Comparison of ENCODE assay signal across 11 cellular contexts in genomic region chr2:37872192-37872545, GRCh38. TPM values are rescaled to one million over a fixed set of nuclear protein-coding genes. Genes with fewer than 3 reads are reported as not detected.
DNase-seq lines count a peak whose midpoint lies in the region; ATAC-seq and TF ChIP-seq lines count a peak whose summit lies in the region.
"Had no signal": no experiment of that assay in that cellular context is flagged by ENCODE, and none has a peak within 500 bp of the region (broad histone marks: within the 10 kb centered on the region; RNA-seq: fewer than 3 reads in every experiment).

No MANE protein-coding gene starts in this region.

- H3K9me3 Mint-ChIP-seq in activated naive CD4-positive, alpha-beta T cell treated with anti-CD3 and anti-CD28 coated beads for 36 hours, result no peaks in the 10 kb centered on the region
- H3K9me3 Mint-ChIP-seq in activated naive CD4-positive, alpha-beta T cell treated with anti-CD3 and anti-CD28 coated beads, Interleukin-2, amount 10 ng/mL, durations not matched to agents 7 days and 5 days, result no peaks in the 10 kb centered on the region
- no peaks in the 10 kb centered on the region for H3K9me3 Mint-ChIP-seq in stimulated activated memory B cell treated with anti-CD40 and anti-IgM and Interleukin-4, amounts not matched to agents 10 μg/mL and 1 μg/mL and 100 μg/mL, for 72 hours

- H3K27me3 ChIP-seq in WERI-Rb-1 (ENCODE audit: insufficient read depth, low read depth, severe bottlenecking), result no peaks in the 10 kb centered on the region
- H3K27me3 ChIP-seq in endocrine pancreas (ENCODE audit: control insufficient read depth, insufficient read depth, low read length), result no peaks in the 10 kb centered on the region

- H3K27ac Mint-ChIP-seq in activated naive CD4-positive, alpha-beta T cell treated with anti-CD3 and anti-CD28 coated beads for 36 hours, result peak overlapping the region; percentile 86
- H3K27ac Mint-ChIP-seq in activated naive CD4-positive, alpha-beta T cell treated with anti-CD3 and anti-CD28 coated beads, Interleukin-2, amount 10 ng/mL, durations not matched to agents 7 days and 5 days, result no peak overlapping the region
- peak overlapping the region; percentile 46 for H3K27ac Mint-ChIP-seq in stimulated activated memory B cell treated with anti-CD40 and anti-IgM and Interleukin-4, amounts not matched to agents 10 μg/mL and 1 μg/mL and 100 μg/mL, for 72 hours
- H3K27ac Mint-ChIP-seq: type B pancreatic cell had no signal

- TF ChIP-seq CTCF in WERI-Rb-1 (IDR thresholded peaks at IDR 0.05; ENCODE audit: low read depth, low read length), result no peak

- no peak overlapping the region for H3K4me3 ChIP-seq in WERI-Rb-1 (ENCODE audit: low read depth, low read length)
- no peak overlapping the region for H3K4me3 ChIP-seq in endocrine pancreas (ENCODE audit: control insufficient read depth, insufficient read depth, low read length)

- no peaks in the 10 kb centered on the region for H3K9me3 ChIP-seq in WERI-Rb-1 (ENCODE audit: severe bottlenecking)
- H3K9me3 ChIP-seq in endocrine pancreas (ENCODE audit: control insufficient read depth, low read length), result no peaks in the 10 kb centered on the region

- DNase-seq in activated naive CD4-positive, alpha-beta T cell treated with anti-CD3 and anti-CD28 coated beads for 36 hours, result no peak
- DNase-seq in activated naive CD4-positive, alpha-beta T cell treated with anti-CD3 and anti-CD28 coated beads, Interleukin-2, amount 10 ng/mL, durations not matched to agents 7 days and 5 days, result no peak
- peak; percentile 87 for DNase-seq in WERI-Rb-1
- no peak for DNase-seq in NCI-H187 (lab: John Stamatoyannopoulos, UW)
- no peak for DNase-seq in NK-92 (lab: John Stamatoyannopoulos, UW; ENCODE audit: unreplicated experiment)
- DNase-seq: midbrain, NCI-H1930 had no signal

- ATAC-seq in stimulated activated memory B cell treated with anti-CD40 and anti-IgM and Interleukin-4, amounts not matched to agents 10 μg/mL and 1 μg/mL and 100 μg/mL, for 72 hours, result no peak
- ATAC-seq in HG03565 (IDR thresholded peaks at IDR 0.05; ENCODE audit: unreplicated experiment), result no peak

- H3K4me3 Mint-ChIP-seq in activated naive CD4-positive, alpha-beta T cell treated with anti-CD3 and anti-CD28 coated beads for 36 hours, result peak overlapping the region; percentile 25
- no peak overlapping the region for H3K4me3 Mint-ChIP-seq in activated naive CD4-positive, alpha-beta T cell treated with anti-CD3 and anti-CD28 coated beads, Interleukin-2, amount 10 ng/mL, durations not matched to agents 7 days and 5 days
- no peak overlapping the region for H3K4me3 Mint-ChIP-seq in stimulated activated memory B cell treated with anti-CD40 and anti-IgM and Interleukin-4, amounts not matched to agents 10 μg/mL and 1 μg/mL and 100 μg/mL, for 72 hours
- H3K4me3 Mint-ChIP-seq: type B pancreatic cell had no signal

- peak overlapping the region; percentile 38 for H3K9ac ChIP-seq in endocrine pancreas (ENCODE audit: control insufficient read depth, insufficient read depth, low read length)

- H3K36me3 ChIP-seq in WERI-Rb-1 (no peaks in the 10 kb centered on the region), endocrine pancreas (ENCODE audit: control insufficient read depth, insufficient read depth, low read length) (no peaks in the 10 kb centered on the region)

- no peak overlapping the region for H3K27ac ChIP-seq in WERI-Rb-1

- peaks cover 12% of the 10 kb centered on the region for H3K27me3 Mint-ChIP-seq in activated naive CD4-positive, alpha-beta T cell treated with anti-CD3 and anti-CD28 coated beads for 36 hours (ENCODE audit: low read depth)
- H3K27me3 Mint-ChIP-seq in activated naive CD4-positive, alpha-beta T cell treated with anti-CD3 and anti-CD28 coated beads, Interleukin-2, amount 10 ng/mL, durations not matched to agents 7 days and 5 days, result peaks cover 16% of the 10 kb centered on the region
- no peaks in the 10 kb centered on the region for H3K27me3 Mint-ChIP-seq in stimulated activated memory B cell treated with anti-CD40 and anti-IgM and Interleukin-4, amounts not matched to agents 10 μg/mL and 1 μg/mL and 100 μg/mL, for 72 hours

- H3K36me3 Mint-ChIP-seq in activated naive CD4-positive, alpha-beta T cell treated with anti-CD3 and anti-CD28 coated beads for 36 hours (ENCODE audit: low read depth), result no peaks in the 10 kb centered on the region
- no peaks in the 10 kb centered on the region for H3K36me3 Mint-ChIP-seq in activated naive CD4-positive, alpha-beta T cell treated with anti-CD3 and anti-CD28 coated beads, Interleukin-2, amount 10 ng/mL, durations not matched to agents 7 days and 5 days
- no peaks in the 10 kb centered on the region for H3K36me3 Mint-ChIP-seq in stimulated activated memory B cell treated with anti-CD40 and anti-IgM and Interleukin-4, amounts not matched to agents 10 μg/mL and 1 μg/mL and 100 μg/mL, for 72 hours

- no peaks in the 10 kb centered on the region for H3K4me1 ChIP-seq in endocrine pancreas (ENCODE audit: control insufficient read depth, insufficient read depth, low read length)

- CTCF ChIA-PET in activated naive CD4-positive, alpha-beta T cell treated with anti-CD3 and anti-CD28 coated beads for 36 hours (lab: Charles Lee), result interaction anchor here (0.7 to 10.3 kb wide), 10 partner anchors 17 to 638 kb away, joined by 3 to 98 read pairs (median 4); no protein-coding TSS in a partner anchor
- CTCF ChIA-PET in activated naive CD4-positive, alpha-beta T cell treated with anti-CD3 and anti-CD28 coated beads, Interleukin-2, amount 10 ng/mL, durations not matched to agents 7 days and 5 days (lab: Charles Lee), result interaction anchor here (1.0 to 1.5 kb wide), 3 partner anchors 21 to 476 kb away, joined by 3 to 7 read pairs (median 4); no protein-coding TSS in a partner anchor

- peaks cover 30% of the 10 kb centered on the region for H3K4me1 Mint-ChIP-seq in activated naive CD4-positive, alpha-beta T cell treated with anti-CD3 and anti-CD28 coated beads for 36 hours (ENCODE audit: low read depth)
- H3K4me1 Mint-ChIP-seq in activated naive CD4-positive, alpha-beta T cell treated with anti-CD3 and anti-CD28 coated beads, Interleukin-2, amount 10 ng/mL, durations not matched to agents 7 days and 5 days, result peaks cover 16% of the 10 kb centered on the region
- peaks cover 35% of the 10 kb centered on the region for H3K4me1 Mint-ChIP-seq in stimulated activated memory B cell treated with anti-CD40 and anti-IgM and Interleukin-4, amounts not matched to agents 10 μg/mL and 1 μg/mL and 100 μg/mL, for 72 hours

- intact Hi-C loops in activated naive CD4-positive, alpha-beta T cell treated with anti-CD3 and anti-CD28 coated beads for 36 hours (cut with micrococcal nuclease), result loop anchor here (1.0 to 5.0 kb wide), 8 partner anchors 20 to 1625 kb away; partner anchors contain the start of gene ATL2

RNA-seq across cellular contexts. Expression of gene RMDN2, which starts 52.9 kb away (rescaled TPM):
- 1 to 10 TPM in 1 of 2 experiments, under 1 TPM in 1; 0.79 to 1.2 TPM for total RNA-seq in activated naive CD4-positive, alpha-beta T cell treated with anti-CD3 and anti-CD28 coated beads for 36 hours
